In the genomic region with DNA sequence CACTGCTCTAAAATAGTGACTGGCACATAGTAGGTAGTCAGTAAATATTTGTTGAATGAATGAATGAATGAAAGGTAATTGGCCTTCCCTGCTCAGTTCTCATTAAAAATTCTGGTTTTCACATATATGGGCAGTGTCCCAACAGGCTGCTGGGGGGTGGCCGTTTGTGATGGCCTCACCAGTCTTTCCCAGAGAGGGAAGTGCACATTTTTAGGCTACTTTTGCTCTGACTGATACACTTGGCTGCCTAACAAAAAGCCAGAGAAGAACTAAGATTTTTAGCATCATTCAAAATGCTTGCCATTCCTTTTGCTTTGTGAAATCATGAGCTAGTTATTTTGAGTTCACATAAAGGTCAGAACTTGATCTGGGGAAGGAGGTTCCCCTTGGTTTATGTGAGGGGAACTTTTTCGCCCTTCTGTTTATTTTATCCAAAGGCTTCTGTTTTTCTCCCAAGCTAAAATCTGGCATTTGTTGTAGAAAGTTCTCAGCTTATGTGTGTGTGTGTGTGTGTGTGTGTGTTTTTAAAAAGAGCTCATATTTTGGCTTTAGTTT, we compare ENCODE assay signal across 9 cellular contexts.
DNase-seq lines count a peak whose midpoint lies in the region; TF ChIP-seq lines count a peak whose summit lies in the region.
"Had no signal": no experiment of that assay in that cellular context is flagged by ENCODE, and none has a peak within 500 bp of the region (broad histone marks: within the 10 kb centered on the region; RNA-seq: fewer than 3 reads in every experiment).

No MANE protein-coding gene starts in this region.

- H3K4me3 ChIP-seq in BJ (ENCODE audit: low read depth, low read length) (no peak overlapping the region), fibroblast of lung (replicated peaks in 1 of 4; ENCODE audit: control extremely low read depth in 1 of 4, insufficient read depth in 1 of 4, low read depth in 3 of 4, low read length in 4 of 4) (peak overlapping the region in 1 of 4 experiments; percentile 29), osteoblast (ENCODE audit: insufficient read depth, low read length) (peak overlapping the region; percentile 50)

- H3K4me1 ChIP-seq in fibroblast of lung (ENCODE audit: control insufficient read depth, extremely low read depth, insufficient read depth, low read length) (peaks cover 16% of the 10 kb centered on the region), osteoblast (ENCODE audit: insufficient read depth, low read length) (peaks cover 49% of the 10 kb centered on the region)

- no peaks in the 10 kb centered on the region for H3K36me3 ChIP-seq in BJ (ENCODE audit: control insufficient read depth, insufficient read depth, low read length)
- H3K36me3 ChIP-seq in fibroblast of lung (ENCODE audit: control insufficient read depth, insufficient read depth, low read length) = no peaks in the 10 kb centered on the region
- H3K36me3 ChIP-seq in osteoblast (ENCODE audit: insufficient read depth, low read length) = no peaks in the 10 kb centered on the region

- no peak for TF ChIP-seq CTCF in BJ (IDR thresholded peaks at IDR 0.05; ENCODE audit: insufficient read depth, low read depth, low read length)
- TF ChIP-seq CTCF in fibroblast of lung (conservative IDR thresholded peaks at IDR 0.05 in 1 of 2, IDR thresholded peaks at IDR 0.05 in 1 of 2; ENCODE audit: low read depth in 1 of 2, low read length in 2 of 2) = no peak
- TF ChIP-seq CTCF in osteoblast (IDR thresholded peaks at IDR 0.05; ENCODE audit: extremely low read depth, low read depth, low read length) = no peak

- H3K79me2 ChIP-seq in fibroblast of lung (ENCODE audit: control insufficient read depth, insufficient read depth, low read length) (no peaks in the 10 kb centered on the region), osteoblast (ENCODE audit: insufficient read depth, low read length) (peaks cover 50% of the 10 kb centered on the region)

- POLR2A ChIA-PET in BJ (lab: Charles Lee) = interaction anchor here (0.6 to 0.9 kb wide), 4 partner anchors 34 to 132 kb away, joined by 3 to 6 read pairs (median 4); no protein-coding TSS in a partner anchor

- H3K4me2 ChIP-seq in fibroblast of lung (ENCODE audit: extremely low read depth, insufficient read depth, low read length) (peak overlapping the region; percentile 87), osteoblast (ENCODE audit: insufficient read depth, low read length) (peak overlapping the region; percentile 83)

- H3K9me3 ChIP-seq in fibroblast of lung (ENCODE audit: control insufficient read depth, insufficient read depth, low read depth, low read length) = no peaks in the 10 kb centered on the region
- H3K9me3 ChIP-seq in osteoblast (ENCODE audit: low read depth, low read length) = no peaks in the 10 kb centered on the region

- no peaks in the 10 kb centered on the region for H3K27me3 ChIP-seq in BJ (ENCODE audit: control insufficient read depth, insufficient read depth, low read length)
- no peaks in the 10 kb centered on the region for H3K27me3 ChIP-seq in fibroblast of lung (ENCODE audit: control insufficient read depth, insufficient read depth, low read length)
- H3K27me3 ChIP-seq in osteoblast (ENCODE audit: insufficient read depth, low read length) = no peaks in the 10 kb centered on the region

- H4K20me1 ChIP-seq in fibroblast of lung (ENCODE audit: control insufficient read depth, extremely low read depth, insufficient read depth, low read length) (no peaks in the 10 kb centered on the region), osteoblast (ENCODE audit: insufficient read depth, low read length) (no peaks in the 10 kb centered on the region)

- H2AFZ ChIP-seq in fibroblast of lung (ENCODE audit: low read length) = no peak overlapping the region
- no peak overlapping the region for H2AFZ ChIP-seq in osteoblast (ENCODE audit: low read length)

- DNase-seq in BJ (ENCODE audit: low read depth) = peak; percentile 98
- DNase-seq in OCI-M1 (lab: John Stamatoyannopoulos, UW) = peak; percentile 28
- DNase-seq in fibroblast of lung (ENCODE audit: low read depth in 2 of 2) = peak; percentile 98 to 99
- DNase-seq in osteoblast (ENCODE audit: insufficient read length, low spot score, missing footprints) = peak; percentile 94
- no peak for DNase-seq in NOMO-1 treated with DMSO at 0.1 percent for 48 hours (lab: John Stamatoyannopoulos, UW; ENCODE audit: unreplicated experiment)
- DNase-seq in NAMALWA (ENCODE audit: low spot score) = no peak
- no peak for DNase-seq in NOMO-1 treated with dmso at 0.1 percent for 144 hours (lab: John Stamatoyannopoulos, UW; ENCODE audit: unreplicated experiment)
- DNase-seq in activated gamma-delta T cell treated with Interleukin-2 at 50 U/mL for 16 hours = no peak
- DNase-seq: activated naive CD8-positive, alpha-beta T cell treated with anti-CD3 and anti-CD28 coated beads, Interleukin-2, amount 50 U/mL, for 24 hours had no signal

- CTCF ChIA-PET in BJ (lab: Yijun Ruan, JAX) = interaction anchor here (1.0 to 1.9 kb wide), 4 partner anchors 8 to 129 kb away, joined by 3 to 7 read pairs (median 5); no protein-coding TSS in a partner anchor

- peak overlapping the region; percentile 92 for H3K27ac ChIP-seq in fibroblast of lung (ENCODE audit: insufficient read depth, low read length)
- peak overlapping the region; percentile 98 for H3K27ac ChIP-seq in osteoblast (ENCODE audit: low read depth, low read length)

- peak overlapping the region; percentile 48 for H3K9ac ChIP-seq in fibroblast of lung (ENCODE audit: insufficient read depth, low read length)

Comparison
In these comparisons a context has a peak if more than half of its experiments do, and no peak if none do; other contexts are left out.
1. DNase-seq: peak in BJ (single experiment), OCI-M1 (single experiment), fibroblast of lung (2 of 2) and osteoblast (single experiment); none in NOMO-1 treated with DMSO at 0.1 percent for 48 hours (single experiment), NAMALWA (single experiment), NOMO-1 treated with dmso at 0.1 percent for 144 hours (single experiment) and activated gamma-delta T cell treated with Interleukin-2 at 50 U/mL for 16 hours (single experiment).